ENCODE assay signal across 32 cellular contexts in the genomic region with DNA sequence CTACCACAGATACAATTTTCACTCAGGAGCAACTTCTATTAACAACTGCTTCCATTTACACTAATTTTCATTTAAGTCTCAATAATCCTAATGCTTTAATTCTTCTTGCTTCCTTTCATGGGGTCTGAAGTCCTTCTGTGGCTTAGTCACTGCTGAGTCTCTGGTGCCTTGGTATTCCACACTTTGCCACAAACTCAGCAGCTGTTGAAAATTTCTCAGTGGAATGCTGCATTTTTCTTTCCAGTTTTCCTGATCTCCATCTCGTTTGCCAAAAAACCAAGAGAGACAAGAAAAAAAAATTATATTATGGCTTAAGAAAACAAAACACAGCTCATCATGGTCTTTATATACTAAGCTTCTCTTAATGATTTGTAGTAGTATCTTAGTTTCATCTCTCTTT.
"Had no signal": no experiment of that assay in that cellular context is flagged by ENCODE, and none has a peak within 500 bp of the region (broad histone marks: within the 10 kb centered on the region; RNA-seq: fewer than 3 reads in every experiment).

No MANE protein-coding gene starts in this region.

- H3K4me1 Mint-ChIP-seq: immature natural killer cell; naive thymus-derived CD4-positive, alpha-beta T cell; stimulated activated memory B cell treated with anti-CD40 and anti-IgM and Interleukin-4, amounts not matched to agents 10 μg/mL and 1 μg/mL and 100 μg/mL, for 72 hours had no signal

- H3K9me3 ChIP-seq: heart left ventricle, lower lobe of right lung, pancreas, prostate gland, stomach, suprapubic skin, thoracic aorta, tibial artery, upper lobe of right lung had no signal

- H3K36me3 ChIP-seq: heart left ventricle, left lung, lower lobe of right lung, pancreas, prostate gland, stomach, suprapubic skin, thoracic aorta, tibial artery, upper lobe of right lung had no signal

- H3K36me3 Mint-ChIP-seq: immature natural killer cell; naive thymus-derived CD4-positive, alpha-beta T cell; stimulated activated memory B cell treated with anti-CD40 and anti-IgM and Interleukin-4, amounts not matched to agents 10 μg/mL and 1 μg/mL and 100 μg/mL, for 72 hours had no signal

- H3K27me3 ChIP-seq: heart left ventricle, left lung, pancreas, stomach, suprapubic skin, tibial artery, upper lobe of right lung had no signal

- H3K27me3 Mint-ChIP-seq: stimulated activated memory B cell treated with anti-CD40 and anti-IgM and Interleukin-4, amounts not matched to agents 10 μg/mL and 1 μg/mL and 100 μg/mL, for 72 hours had no signal

- H3K4me3 ChIP-seq: heart left ventricle, left lung, lower lobe of right lung, pancreas, prostate gland, smooth muscle cell, stomach, suprapubic skin, thoracic aorta, tibial artery, upper lobe of right lung had no signal

- H3K27ac ChIP-seq: heart left ventricle, left lung, lower lobe of right lung, pancreas, prostate gland, stomach, suprapubic skin, thoracic aorta, tibial artery, upper lobe of right lung had no signal

- H3K4me1 ChIP-seq: heart left ventricle, left lung, lower lobe of right lung, pancreas, prostate gland, stomach, suprapubic skin, tibial artery, upper lobe of right lung had no signal

- H3K27ac Mint-ChIP-seq: immature natural killer cell; naive thymus-derived CD4-positive, alpha-beta T cell; stimulated activated memory B cell treated with anti-CD40 and anti-IgM and Interleukin-4, amounts not matched to agents 10 μg/mL and 1 μg/mL and 100 μg/mL, for 72 hours had no signal

- H3K4me2 ChIP-seq: smooth muscle cell had no signal

- H3K4me3 Mint-ChIP-seq: immature natural killer cell; naive thymus-derived CD4-positive, alpha-beta T cell; nephron; neural crest cell; stimulated activated memory B cell treated with anti-CD40 and anti-IgM and Interleukin-4, amounts not matched to agents 10 μg/mL and 1 μg/mL and 100 μg/mL, for 72 hours had no signal

- DNase-seq: heart left ventricle; hypothalamus; immature natural killer cell; kidney; left colon; left lung; lower lobe of right lung; mammary epithelial cell; mesenchymal stem cell; naive thymus-derived CD4-positive, alpha-beta T cell; nucleus accumbens; pancreas; posterior cingulate gyrus; retina; right cardiac atrium; stimulated activated CD4-positive, alpha-beta T cell treated with anti-CD3 and anti-CD28 coated beads, Interleukin-1b, Interleukin-23, amount 100 ng/mL, for 48 hours; stimulated activated CD4-positive, alpha-beta T cell treated with anti-CD3 and anti-CD28 coated beads, Interleukin-2, amount 100 ng/mL, for 48 hours; stimulated activated CD4-positive, alpha-beta T cell treated with anti-CD3 and anti-CD28 coated beads, Interleukin-4, amount 100 ng/mL, for 4 hours; stimulated activated CD8-positive, alpha-beta memory T cell treated with anti-CD3 and anti-CD28 coated beads, Interleukin-4, amount 100 ng/mL, for 48 hours; stimulated activated naive CD4-positive, alpha-beta T cell treated with Interleukin-2 at 50 U/mL for 16 hours; stomach; tibial artery; trophoblast cell; upper lobe of right lung had no signal

- ATAC-seq: heart left ventricle; left colon; left lung; lower lobe of right lung; naive thymus-derived CD4-positive, alpha-beta T cell; pancreas; right cardiac atrium; sciatic nerve; stimulated activated memory B cell treated with anti-CD40 and anti-IgM and Interleukin-4, amounts not matched to agents 10 μg/mL and 1 μg/mL and 100 μg/mL, for 72 hours; upper lobe of right lung had no signal
